ENCODE assay signal across 10 cellular contexts in the genomic region with DNA sequence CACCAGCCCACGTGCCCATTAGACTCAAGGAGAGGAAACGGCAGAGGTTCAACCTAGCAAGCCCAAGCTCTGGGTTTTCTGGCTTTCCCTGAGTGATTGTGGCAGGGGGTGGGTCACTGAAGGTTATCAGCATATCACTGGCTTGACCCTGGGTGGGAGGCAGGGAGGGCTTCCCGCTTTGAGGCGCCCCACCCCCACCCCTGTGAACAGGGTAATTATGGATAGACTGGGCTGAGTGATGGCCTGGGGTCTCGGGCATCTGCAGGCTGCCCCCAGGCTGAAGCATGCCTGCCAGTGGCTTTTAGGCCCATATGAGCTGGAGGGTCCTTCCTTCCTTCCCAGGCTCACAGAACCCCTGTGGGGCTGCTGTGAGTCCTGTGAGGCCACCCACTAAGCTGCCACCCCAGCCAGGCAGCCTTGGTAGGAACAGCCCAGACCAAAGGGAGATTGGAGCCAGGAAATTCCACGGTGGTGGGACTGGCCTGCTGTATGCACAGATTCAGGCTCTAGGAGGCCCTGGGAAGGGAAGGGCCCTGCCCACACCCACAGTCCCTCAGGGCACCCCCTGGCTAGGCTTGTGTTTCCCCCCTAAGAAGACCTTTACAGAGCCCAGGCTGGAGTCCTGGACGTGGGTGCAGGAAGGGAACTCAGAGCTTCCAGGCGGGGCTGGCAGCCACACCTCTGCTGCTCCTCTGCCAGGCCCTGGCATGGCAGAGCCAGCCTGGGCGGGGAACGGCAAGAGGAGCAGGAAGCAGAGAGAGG. TPM values are rescaled to one million over a fixed set of nuclear protein-coding genes. Genes with fewer than 3 reads are reported as not detected.
DNase-seq lines count a peak whose midpoint lies in the region; ATAC-seq, FAIRE-seq and TF ChIP-seq lines count a peak whose summit lies in the region.
"Had no signal": no experiment of that assay in that cellular context is flagged by ENCODE, and none has a peak within 500 bp of the region (broad histone marks: within the 10 kb centered on the region; RNA-seq: fewer than 3 reads in every experiment).

No MANE protein-coding gene starts in this region.

- no peaks in the 10 kb centered on the region for H3K27me3 ChIP-seq in PC-3 (ENCODE audit: low read length)

- peaks cover 52% of the 10 kb centered on the region for H3K4me1 ChIP-seq in PC-3 (ENCODE audit: insufficient read depth, low read length)

- H3K4me2 ChIP-seq in PC-3 (ENCODE audit: low read length): peak overlapping the region; percentile 80

- peak overlapping the region; percentile 71 for H2AFZ ChIP-seq in PC-3 (ENCODE audit: low read length)

- peak overlapping the region; percentile 97 for H3K27ac ChIP-seq in PC-3 (ENCODE audit: low read length)
- H3K27ac ChIP-seq in epithelial cell of prostate: peak overlapping the region; percentile 66

- no peaks in the 10 kb centered on the region for H4K20me1 ChIP-seq in PC-3 (ENCODE audit: low read length)

- no peaks in the 10 kb centered on the region for H3K9me3 ChIP-seq in PC-3 (ENCODE audit: low read length)

- H3K4me3 ChIP-seq in PC-3 (ENCODE audit: low read length): peak overlapping the region; percentile 49

- TF ChIP-seq CTCF in PC-3 (conservative IDR thresholded peaks at IDR 0.05; ENCODE audit: low read depth, low read length): no peak
- TF ChIP-seq CTCF in omental fat pad (IDR thresholded peaks at IDR 0.05): no peak
- TF ChIP-seq CTCF in type B pancreatic cell (conservative IDR thresholded peaks at IDR 0.05): no peak

- no peak overlapping the region for H3K4me3 Mint-ChIP-seq in type B pancreatic cell
- H3K4me3 Mint-ChIP-seq: activated naive CD8-positive, alpha-beta T cell had no signal

- POLR2A ChIA-PET in PC-3 (lab: Charles Lee; ENCODE audit: unreplicated experiment): no interaction called here

- no peaks in the 10 kb centered on the region for H3K27me3 Mint-ChIP-seq in type B pancreatic cell
- H3K27me3 Mint-ChIP-seq: activated naive CD8-positive, alpha-beta T cell had no signal

- H3K9me2 ChIP-seq in PC-3 (replicated peaks; ENCODE audit: low read length): no peaks in the 10 kb centered on the region

- peaks cover 14% of the 10 kb centered on the region for H3F3A ChIP-seq in PC-3 (ENCODE audit: low read length, unreplicated experiment)

- FAIRE-seq in GM19239 (lab: Jason Lieb, UNC): no peak

- H3K9ac ChIP-seq in PC-3 (ENCODE audit: low read length): peak overlapping the region; percentile 75

- H3K36me3 Mint-ChIP-seq in type B pancreatic cell: no peaks in the 10 kb centered on the region
- H3K36me3 Mint-ChIP-seq: activated naive CD8-positive, alpha-beta T cell had no signal

- H3K9me3 Mint-ChIP-seq in type B pancreatic cell: no peaks in the 10 kb centered on the region

- DNase-seq in Daoy (ENCODE audit: low read depth) (peak; percentile 67), PC-3 (peak; percentile 76), epithelial cell of prostate (ENCODE audit: low read depth, low spot score) (peak; percentile 74), omental fat pad (ENCODE audit: low spot score) (peak; percentile 20), GM19239 (ENCODE audit: insufficient read length, low spot score) (no peak), dermis blood vessel endothelial cell (no peak), type B pancreatic cell (ENCODE audit: extremely low spot score, unreplicated experiment) (no peak)
- DNase-seq: GDM1 had no signal

- CTCF ChIA-PET in PC-3 (lab: Charles Lee): no interaction called here

- intact Hi-C loops in PC-3 (cut with micrococcal nuclease): no loop called here

- no peaks in the 10 kb centered on the region for H3K36me3 ChIP-seq in PC-3 (ENCODE audit: low read depth, low read length)

- peak; percentile 70 for ATAC-seq in PC-3
- peak; percentile 48 for ATAC-seq in omental fat pad (ENCODE audit: low FRiP score)
- no peak for ATAC-seq in HG03354 (IDR thresholded peaks at IDR 0.05; ENCODE audit: poor library complexity, severe bottlenecking, unreplicated experiment)

- H3K4me1 Mint-ChIP-seq in type B pancreatic cell (ENCODE audit: unreplicated experiment): no peaks in the 10 kb centered on the region

- no peak overlapping the region for H3K27ac Mint-ChIP-seq in type B pancreatic cell
- H3K27ac Mint-ChIP-seq: activated naive CD8-positive, alpha-beta T cell had no signal

- no peaks in the 10 kb centered on the region for H3K79me2 ChIP-seq in PC-3 (ENCODE audit: low read length)

- BruUV-seq in PC-3 (replicated peaks; lab: Mats Ljungman, UMichigan): no TSS peak

RNA-seq across cellular contexts. Expression of a gene that starts 33.2 kb away (rescaled TPM):
- 0.23 TPM in 1 of 2 replicates, not detected in the other for total RNA-seq in Daoy (2014; rRNA removed; shearing (Covaris generic))
- total RNA-seq in PC-3 (2014; rRNA removed): 3.1 and 5.8 TPM in 2 replicates
- total RNA-seq in omental fat pad: under 1 TPM in 2 of 4 donors, not detected in 2; 0.46 to 0.50 TPM
- total RNA-seq in dermis blood vessel endothelial cell: 0.09 and 0.17 TPM in 2 replicates
- total RNA-seq in type B pancreatic cell (ENCODE audit: low replicate concordance): 4.4 and 7.0 TPM in 2 replicates

RNA-seq across cellular contexts. Expression of a gene that starts 55.6 kb away (rescaled TPM):
- total RNA-seq in Daoy (2014; rRNA removed; shearing (Covaris generic)): 0.11 TPM in 1 of 2 replicates, not detected in the other
- total RNA-seq in PC-3 (2014; rRNA removed) (not detected in 2 replicates), omental fat pad (1 to 10 TPM in 3 of 4 donors, under 1 TPM in 1; 0.65 to 9.6 (median 2.9) TPM), dermis blood vessel endothelial cell (0.51 and 1.5 TPM in 2 replicates), type B pancreatic cell (ENCODE audit: low replicate concordance) (1.2 and 1.3 TPM in 2 replicates)

RNA-seq across cellular contexts. Expression of a gene that starts 57.5 kb away (rescaled TPM):
- total RNA-seq in Daoy (2014; rRNA removed; shearing (Covaris generic)): not detected in 2 replicates
- not detected in 2 replicates for total RNA-seq in PC-3 (2014; rRNA removed)
- under 1 TPM in 2 of 4 donors, not detected in 2; 0.24 to 0.95 TPM for total RNA-seq in omental fat pad
- not detected in 2 replicates for total RNA-seq in dermis blood vessel endothelial cell
- total RNA-seq in type B pancreatic cell (ENCODE audit: low replicate concordance): 0.24 and 0.43 TPM in 2 replicates

Comparison
In these comparisons a context has a peak if more than half of its experiments do, and no peak if none do; other contexts are left out.
1. DNase-seq: peak in Daoy (single experiment), PC-3 (single experiment), epithelial cell of prostate (single experiment) and omental fat pad (single experiment); none in GM19239 (single experiment), dermis blood vessel endothelial cell (single experiment) and type B pancreatic cell (single experiment).